In genomic region chr3:127750226-127751031, GRCh38 we compare ENCODE assay signal across 8 cellular contexts.
DNase-seq lines count a peak whose midpoint lies in the region; ATAC-seq, FAIRE-seq and TF ChIP-seq lines count a peak whose summit lies in the region.

No MANE protein-coding gene starts in this region.

- TF ChIP-seq CTCF in AG09309 (IDR thresholded peaks at IDR 0.05; ENCODE audit: control insufficient read depth, insufficient read depth, low read depth, low read length, missing control alignments) (no peak), RWPE1 (conservative IDR thresholded peaks at IDR 0.05; ENCODE audit: low read depth) (no peak), mesothelial cell of epicardium (IDR thresholded peaks at IDR 0.05; ENCODE audit: unreplicated experiment) (no peak), WTC11 (IDR thresholded peaks at IDR 0.05) (no peak)

- peak; percentile 94 for FAIRE-seq in GM18507 (lab: Jason Lieb, UNC)

- CTCF ChIA-PET in RWPE1 (lab: Yijun Ruan, JAX), result interaction anchor here (0.7 kb wide), 1 partner anchor 239 kb away, joined by 3 read pairs; no protein-coding TSS in a partner anchor
- CTCF ChIA-PET in WTC11 (lab: Charles Lee), result interaction anchor here (1.1 to 2.1 kb wide), 4 partner anchors 9 to 175 kb away, joined by 3 to 7 read pairs (median 4); no protein-coding TSS in a partner anchor

- DNase-seq in AG09309 (ENCODE audit: low read depth) (peak; percentile 74), GM18507 (ENCODE audit: extremely low spot score, insufficient read length, low read depth) (no peak), RWPE1 (ENCODE audit: low spot score) (peak; percentile 55), kidney glomerular epithelial cell (lab: John Stamatoyannopoulos, UW) (peak; percentile 81), mesothelial cell of epicardium (ENCODE audit: low spot score in 2 of 2, unreplicated experiment in 2 of 2) (no peak), WTC11 (ENCODE audit: low spot score) (no peak), NCI-H748 treated with DMSO at 0.1 percent for 48 hours (lab: John Stamatoyannopoulos, UW) (no peak)

- H3K9me3 Mint-ChIP-seq in mesothelial cell of epicardium (no peaks in the 10 kb centered on the region), WTC11 (no peaks in the 10 kb centered on the region)

- H3K4me1 Mint-ChIP-seq in mesothelial cell of epicardium, result peaks cover 18% of the 10 kb centered on the region
- no peaks in the 10 kb centered on the region; the same call in 1 of the 2 replicates for H3K4me1 Mint-ChIP-seq in WTC11

- ATAC-seq in HG03097 (IDR thresholded peaks at IDR 0.05; ENCODE audit: low FRiP score, unreplicated experiment), result peak; percentile 40
- no peak for ATAC-seq in WTC11

- H3K36me3 Mint-ChIP-seq in mesothelial cell of epicardium (no peaks in the 10 kb centered on the region), WTC11 (no peaks in the 10 kb centered on the region)

- no peak overlapping the region for H3K27ac Mint-ChIP-seq in mesothelial cell of epicardium
- no peak overlapping the region for H3K27ac Mint-ChIP-seq in WTC11

- H3K27me3 Mint-ChIP-seq in mesothelial cell of epicardium (ENCODE audit: low read depth), result no peaks in the 10 kb centered on the region
- no peaks in the 10 kb centered on the region for H3K27me3 Mint-ChIP-seq in WTC11 (ENCODE audit: low read depth)

- no peak overlapping the region for H3K4me3 ChIP-seq in AG09309 (ENCODE audit: control insufficient read depth, low read depth, low read length)

- POLR2A ChIA-PET in RWPE1 (lab: Yijun Ruan, JAX; ENCODE audit: low non-redundant PET) (no interaction called here), WTC11 (lab: Charles Lee) (no interaction called here)

- H3K27ac ChIP-seq in RWPE1, result peak overlapping the region; percentile 53

- H3K4me3 Mint-ChIP-seq in mesothelial cell of epicardium (no peak overlapping the region), WTC11 (no peak overlapping the region)

TF ChIP-seq in WTC11, 78 proteins besides CTCF, POLR2A, EP300 and RAD21:
- TF ChIP-seq ZNF281 (CRISPR knock-in tag; IDR thresholded peaks at IDR 0.05) (no peak), FOXJ3 (CRISPR knock-in tag; IDR thresholded peaks at IDR 0.05; ENCODE audit: borderline replicate concordance) (no peak), FOXP1 (CRISPR knock-in tag; IDR thresholded peaks at IDR 0.05; ENCODE audit: borderline replicate concordance) (no peak)

Comparison
In these comparisons a context has a peak if more than half of its experiments do, and no peak if none do; other contexts are left out.
1. DNase-seq: peak in AG09309 (single experiment), RWPE1 (single experiment) and kidney glomerular epithelial cell (single experiment); none in GM18507 (single experiment), mesothelial cell of epicardium (0 of 2), WTC11 (single experiment) and NCI-H748 treated with DMSO at 0.1 percent for 48 hours (single experiment).